Comparison of ENCODE assay signal across 28 cellular contexts in genomic region chr11:43947815-43948214, GRCh38. TPM values are rescaled to one million over a fixed set of nuclear protein-coding genes. Genes with fewer than 3 reads are reported as not detected.
DNase-seq lines count a peak whose midpoint lies in the region; ATAC-seq and TF ChIP-seq lines count a peak whose summit lies in the region.
"Had no signal": no experiment of that assay in that cellular context is flagged by ENCODE, and none has a peak within 500 bp of the region (broad histone marks: within the 10 kb centered on the region; RNA-seq: fewer than 3 reads in every experiment).

No MANE protein-coding gene starts in this region.

- WGBS in smooth muscle cell (ENCODE audit: low lambda C conversion rate) = 100% methylated on average over 1 of the region's 1 CpG

- no peaks in the 10 kb centered on the region for H3K36me3 Mint-ChIP-seq in brain
- no peaks in the 10 kb centered on the region for H3K36me3 Mint-ChIP-seq in activated naive CD8-positive, alpha-beta T cell treated with anti-CD3 and anti-CD28 coated beads, Interleukin-2, amount 50 U/mL, for 24 hours (ENCODE audit: low read depth)
- H3K36me3 Mint-ChIP-seq: activated CD8-positive, alpha-beta memory T cell treated with anti-CD3 and anti-CD28 coated beads, Interleukin-2, amount 10 ng/mL, durations not matched to agents 7 days and 5 days had no signal

- intact Hi-C loops in uterus (cut with DNase I; ENCODE audit: low total_unique reads) = loop anchor here (5.0 kb wide), 1 partner anchor 89 kb away; no protein-coding TSS in a partner anchor

- H3K4me2 ChIP-seq in osteoblast (ENCODE audit: insufficient read depth, low read length) = no peak overlapping the region
- no peak overlapping the region for H3K4me2 ChIP-seq in smooth muscle cell

- H3F3A ChIP-seq in smooth muscle cell (ENCODE audit: low read depth) = no peaks in the 10 kb centered on the region

- H3K4me3 Mint-ChIP-seq in brain = no peak overlapping the region
- no peak overlapping the region for H3K4me3 Mint-ChIP-seq in activated naive CD8-positive, alpha-beta T cell treated with anti-CD3 and anti-CD28 coated beads, Interleukin-2, amount 50 U/mL, for 24 hours
- H3K4me3 Mint-ChIP-seq: activated CD8-positive, alpha-beta memory T cell treated with anti-CD3 and anti-CD28 coated beads, Interleukin-2, amount 10 ng/mL, durations not matched to agents 7 days and 5 days; activated T-cell treated with anti-CD3 and anti-CD28 coated beads, Interleukin-2, amount 50 U/mL, for 4 hours; CD14-positive monocyte; nephron; stimulated activated naive CD8-positive, alpha-beta T cell treated with anti-CD3 and anti-CD28 coated beads, Interleukin-15, amount 100 ng/mL, for 72 hours; T-helper 1 cell treated with Interleukin-12 subunit alpha and Interleukin-12 subunit beta and Interleukin-4 antibody, amounts not matched to agents 30 μg/mL and 1 μg/mL, for 36 hours had no signal

- H3K79me2 ChIP-seq in osteoblast (ENCODE audit: insufficient read depth, low read length) = no peaks in the 10 kb centered on the region
- no peaks in the 10 kb centered on the region for H3K79me2 ChIP-seq in smooth muscle cell (ENCODE audit: low read depth)
- H3K79me2 ChIP-seq: parathyroid adenoma had no signal

- DNase-seq in M059J (ENCODE audit: low read depth) (peak; percentile 18), osteoblast (ENCODE audit: insufficient read length, low spot score, missing footprints) (no peak), uterus (peak; percentile 51 to 53), smooth muscle cell (lab: John Stamatoyannopoulos, UW; ENCODE audit: unreplicated experiment) (no peak)
- DNase-seq in central memory CD4-positive, alpha-beta T cell = no peak
- DNase-seq in activated naive CD8-positive, alpha-beta T cell treated with anti-CD3 and anti-CD28 coated beads, Interleukin-2, amount 50 U/mL, for 24 hours = no peak
- DNase-seq: activated CD4-positive, CD25-positive, alpha-beta regulatory T cell; activated CD8-positive, alpha-beta memory T cell treated with anti-CD3 and anti-CD28 coated beads, Interleukin-2, amount 10 ng/mL, durations not matched to agents 7 days and 5 days; activated T-cell treated with anti-CD3 and anti-CD28 coated beads, Interleukin-2, amount 50 U/mL, for 4 hours; DMS79 treated with DMSO at 0.1 percent for 48 hours; foreskin melanocyte; GF-D8; KBM-7; MG63; NCI-H1105 treated with DMSO at 0.1 percent for 48 hours; NCI-H187 treated with DMSO at 0.1 percent for 48 hours; NK-92 treated with Interleukin-12 subunit alpha and Interleukin-12 subunit beta, amount 100 ng/mL, for 24 hours; PC-3; stimulated activated CD8-positive, alpha-beta memory T cell treated with anti-CD3 and anti-CD28 coated beads, Interleukin-4, amount 100 ng/mL, for 48 hours; stimulated activated naive CD8-positive, alpha-beta T cell treated with anti-CD3 and anti-CD28 coated beads, Interleukin-15, amount 100 ng/mL, for 72 hours; transverse colon had no signal

- TF ChIP-seq CTCF in brain (conservative IDR thresholded peaks at IDR 0.05) = no peak
- TF ChIP-seq CTCF in osteoblast (IDR thresholded peaks at IDR 0.05; ENCODE audit: extremely low read depth, low read depth, low read length) = no peak
- no peak for TF ChIP-seq CTCF in uterus (IDR thresholded peaks at IDR 0.05)
- no peak for TF ChIP-seq CTCF in smooth muscle cell (IDR thresholded peaks at IDR 0.05; ENCODE audit: borderline replicate concordance, insufficient read depth, poor library complexity, severe bottlenecking)

- no peak overlapping the region for H3K4me3 ChIP-seq in osteoblast (ENCODE audit: insufficient read depth, low read length)
- no peak overlapping the region for H3K4me3 ChIP-seq in uterus
- no peak overlapping the region for H3K4me3 ChIP-seq in smooth muscle cell
- H3K4me3 ChIP-seq: MG63, right atrium auricular region, SK-N-MC, transverse colon had no signal

- H3K27me3 Mint-ChIP-seq in brain = peaks cover 40% of the 10 kb centered on the region
- H3K27me3 Mint-ChIP-seq in activated naive CD8-positive, alpha-beta T cell treated with anti-CD3 and anti-CD28 coated beads, Interleukin-2, amount 50 U/mL, for 24 hours = peaks cover 57% of the 10 kb centered on the region

- H3K4me1 ChIP-seq in osteoblast (ENCODE audit: insufficient read depth, low read length) = peaks cover 17% of the 10 kb centered on the region
- peaks cover 0 to 3% of the 10 kb centered on the region in 2 donors for H3K4me1 ChIP-seq in uterus
- H3K4me1 ChIP-seq in smooth muscle cell (ENCODE audit: low read depth) = no peaks in the 10 kb centered on the region
- H3K4me1 ChIP-seq: parathyroid adenoma had no signal

- H3K9me3 ChIP-seq in osteoblast (ENCODE audit: low read depth, low read length) (no peaks in the 10 kb centered on the region), uterus (no peaks in the 10 kb centered on the region), smooth muscle cell (replicated peaks; ENCODE audit: low read depth) (no peaks in the 10 kb centered on the region)
- H3K9me3 ChIP-seq: MG63, right atrium auricular region, transverse colon had no signal

- H3K27ac ChIP-seq in osteoblast (ENCODE audit: low read depth, low read length) (no peak overlapping the region), uterus (peak overlapping the region; percentile 75 to 94), smooth muscle cell (ENCODE audit: low read depth) (no peak overlapping the region)
- H3K27ac ChIP-seq: parathyroid adenoma, SK-N-MC had no signal

- peak overlapping the region; percentile 8 for H2AFZ ChIP-seq in osteoblast (ENCODE audit: low read length)
- no peak overlapping the region for H2AFZ ChIP-seq in smooth muscle cell (ENCODE audit: low read depth)
- H2AFZ ChIP-seq: parathyroid adenoma had no signal

- no peak for ATAC-seq in activated naive CD8-positive, alpha-beta T cell treated with anti-CD3 and anti-CD28 coated beads, Interleukin-2, amount 50 U/mL, for 24 hours
- ATAC-seq: activated CD8-positive, alpha-beta memory T cell treated with anti-CD3 and anti-CD28 coated beads, Interleukin-2, amount 10 ng/mL, durations not matched to agents 7 days and 5 days; activated T-cell treated with anti-CD3 and anti-CD28 coated beads, Interleukin-2, amount 50 U/mL, for 4 hours; stimulated activated naive CD8-positive, alpha-beta T cell treated with anti-CD3 and anti-CD28 coated beads, Interleukin-15, amount 100 ng/mL, for 72 hours had no signal

- H3K4me1 Mint-ChIP-seq in brain = peaks cover 49% of the 10 kb centered on the region
- H3K4me1 Mint-ChIP-seq in activated naive CD8-positive, alpha-beta T cell treated with anti-CD3 and anti-CD28 coated beads, Interleukin-2, amount 50 U/mL, for 24 hours = peaks cover 11% of the 10 kb centered on the region

- H3K27me3 ChIP-seq in osteoblast (ENCODE audit: insufficient read depth, low read length) (peaks cover 42% of the 10 kb centered on the region), uterus (no peaks in the 10 kb centered on the region), smooth muscle cell (ENCODE audit: low read depth) (peaks cover 22% of the 10 kb centered on the region)
- H3K27me3 ChIP-seq: right atrium auricular region had no signal

- H3K36me3 ChIP-seq in osteoblast (ENCODE audit: insufficient read depth, low read length) (no peaks in the 10 kb centered on the region), uterus (no peaks in the 10 kb centered on the region), smooth muscle cell (ENCODE audit: low read depth) (no peaks in the 10 kb centered on the region)
- H3K36me3 ChIP-seq: MG63, transverse colon had no signal

- peaks cover 0 to 6% (median 4%) of the 10 kb centered on the region in 5 experiments for H3K9me3 Mint-ChIP-seq in brain
- no peaks in the 10 kb centered on the region for H3K9me3 Mint-ChIP-seq in activated naive CD8-positive, alpha-beta T cell treated with anti-CD3 and anti-CD28 coated beads, Interleukin-2, amount 50 U/mL, for 24 hours
- H3K9me3 Mint-ChIP-seq: activated T-cell treated with anti-CD3 and anti-CD28 coated beads, Interleukin-2, amount 50 U/mL, for 4 hours; nephron; stimulated activated naive CD8-positive, alpha-beta T cell treated with anti-CD3 and anti-CD28 coated beads, Interleukin-15, amount 100 ng/mL, for 72 hours; T-helper 1 cell treated with Interleukin-12 subunit alpha and Interleukin-12 subunit beta and Interleukin-4 antibody, amounts not matched to agents 30 μg/mL and 1 μg/mL, for 36 hours had no signal

- no peak overlapping the region for H3K9ac ChIP-seq in smooth muscle cell (ENCODE audit: low read depth)
- H3K9ac ChIP-seq: parathyroid adenoma had no signal

- H3K27ac Mint-ChIP-seq in brain = peak overlapping the region in 3 of 5 experiments; percentile 20 to 48 (median 33)
- H3K27ac Mint-ChIP-seq in activated naive CD8-positive, alpha-beta T cell treated with anti-CD3 and anti-CD28 coated beads, Interleukin-2, amount 50 U/mL, for 24 hours = no peak overlapping the region
- H3K27ac Mint-ChIP-seq: activated CD8-positive, alpha-beta memory T cell treated with anti-CD3 and anti-CD28 coated beads, Interleukin-2, amount 10 ng/mL, durations not matched to agents 7 days and 5 days; stimulated activated naive CD8-positive, alpha-beta T cell treated with anti-CD3 and anti-CD28 coated beads, Interleukin-15, amount 100 ng/mL, for 72 hours; T-helper 1 cell treated with Interleukin-12 subunit alpha and Interleukin-12 subunit beta and Interleukin-4 antibody, amounts not matched to agents 30 μg/mL and 1 μg/mL, for 36 hours had no signal

- H4K20me1 ChIP-seq in osteoblast (ENCODE audit: insufficient read depth, low read length) = no peaks in the 10 kb centered on the region
- peaks cover 15% of the 10 kb centered on the region for H4K20me1 ChIP-seq in smooth muscle cell (ENCODE audit: low read depth)

- TF ChIP-seq POLR2A in uterus (IDR thresholded peaks at IDR 0.05) = no peak

RNA-seq across cellular contexts. Expression of gene C11orf96, which starts 5.4 kb away (rescaled TPM):
- total RNA-seq in M059J (2014; rRNA removed; shearing (Covaris generic)) = 1.6 and 5.3 TPM in 2 replicates
- polyA plus RNA-seq in brain (ENCODE audit: insufficient read depth, low read depth, low replicate concordance) (13.3 TPM), smooth muscle cell (22.1 and 24.3 TPM in 2 replicates)
- total RNA-seq in osteoblast (9.7 and 20.6 TPM in 2 replicates), uterus (100 to 1,000 TPM in 3 of 4 donors, 10 to 100 TPM in 1; 38.2 to 331 (median 230) TPM), smooth muscle cell (39.9 and 50.5 TPM in 2 replicates)
- polyA plus RNA-seq: CD14-positive monocyte had no signal

Comparison
In these comparisons a context has a peak if more than half of its experiments do, and no peak if none do; other contexts are left out.
1. DNase-seq: peak in M059J (single experiment) and uterus (2 of 2); none in osteoblast (single experiment), smooth muscle cell (single experiment), central memory CD4-positive, alpha-beta T cell (single experiment) and activated naive CD8-positive, alpha-beta T cell treated with anti-CD3 and anti-CD28 coated beads, Interleukin-2, amount 50 U/mL, for 24 hours (single experiment).
2. H3K27ac ChIP-seq: peak in uterus (2 of 2); none in osteoblast (single experiment) and smooth muscle cell (single experiment).